11 cellular contexts compared by ENCODE assay signal in the genomic region with DNA sequence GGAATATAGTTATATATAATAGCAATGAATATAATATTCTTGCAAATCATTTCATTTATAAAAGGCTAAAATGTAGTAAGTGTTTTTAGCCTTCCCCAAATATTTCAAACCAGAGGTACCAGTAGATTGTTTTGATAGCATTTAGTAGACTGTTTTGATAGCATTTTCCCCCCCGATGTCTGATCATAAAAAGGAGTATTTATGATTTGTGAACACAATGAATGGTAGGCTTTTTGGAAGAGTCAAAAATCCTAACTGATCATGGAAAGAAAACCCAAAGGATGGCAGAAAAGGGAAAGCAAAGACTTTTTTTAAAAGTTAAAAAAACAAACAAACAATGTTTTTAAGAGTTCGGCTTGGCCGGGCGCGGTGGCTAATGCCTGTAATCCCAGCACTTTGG.
"Had no signal": no experiment of that assay in that cellular context is flagged by ENCODE, and none has a peak within 500 bp of the region (broad histone marks: within the 10 kb centered on the region; RNA-seq: fewer than 3 reads in every experiment).

No MANE protein-coding gene starts in this region.

- ATAC-seq: HCT116, HepG2, K562 had no signal

- H3K27ac ChIP-seq: GM23248, HL-60 had no signal

- H3K9me3 ChIP-seq: HAP-1 had no signal

- H3K4me3 Mint-ChIP-seq: HFFc6 had no signal

- H3K9me3 Mint-ChIP-seq: HFFc6 had no signal

- H3K4me1 ChIP-seq: HAP-1 had no signal

- H3K9ac ChIP-seq: GM23248 had no signal

- H3K36me3 ChIP-seq: HAP-1 had no signal

- H3K27ac Mint-ChIP-seq: HFFc6 had no signal

- H3K4me3 ChIP-seq: GM23248, HAP-1, K562 had no signal

- DNase-seq: GM23248, GOT3, H7, HFFc6, IMR-90, KG1 had no signal
